In genomic region chr6:116531675-116532570, GRCh38 we compare ENCODE assay signal across 9 cellular contexts. TPM values are rescaled to one million over a fixed set of nuclear protein-coding genes. Genes with fewer than 3 reads are reported as not detected.
DNase-seq lines count a peak whose midpoint lies in the region; ATAC-seq and TF ChIP-seq lines count a peak whose summit lies in the region.
"Had no signal": no experiment of that assay in that cellular context is flagged by ENCODE, and none has a peak within 500 bp of the region (broad histone marks: within the 10 kb centered on the region; RNA-seq: fewer than 3 reads in every experiment).

No MANE protein-coding gene starts in this region.

- peak; percentile 65 for ATAC-seq in GM21576 (IDR thresholded peaks at IDR 0.05; ENCODE audit: unreplicated experiment)
- ATAC-seq in heart left ventricle, result peak in 3 of 4 donors; percentile 89 to 90 (median 90)
- ATAC-seq in sciatic nerve, result peak; percentile 88
- ATAC-seq in GM19324 (IDR thresholded peaks at IDR 0.05; ENCODE audit: low FRiP score, unreplicated experiment), result no peak

- H3K9me3 ChIP-seq in Karpas-422 (ENCODE audit: low read length) (no peaks in the 10 kb centered on the region), heart left ventricle (no peaks in the 10 kb centered on the region)

- no peak overlapping the region for H3K27ac ChIP-seq in Karpas-422 (ENCODE audit: low read length)
- no peak overlapping the region for H3K27ac ChIP-seq in heart left ventricle
- H3K27ac ChIP-seq: epithelial cell of prostate had no signal

- WGBS in heart left ventricle, 4 donors, result 80 to 84% (median 83%) methylated on average over 12 of the region's 12 CpGs

- H3K4me1 ChIP-seq in Karpas-422 (ENCODE audit: low read length), result no peaks in the 10 kb centered on the region
- peaks cover 0 to 16% (median 5%) of the 10 kb centered on the region in 12 donors for H3K4me1 ChIP-seq in heart left ventricle

- H3K4me3 ChIP-seq in Karpas-422 (ENCODE audit: low read length) (no peak overlapping the region), heart left ventricle (no peak overlapping the region)

- H2AFZ ChIP-seq in Karpas-422 (ENCODE audit: low read length), result no peak overlapping the region

- no peaks in the 10 kb centered on the region for H3K36me3 ChIP-seq in Karpas-422 (ENCODE audit: insufficient read depth, low read length)
- H3K36me3 ChIP-seq in heart left ventricle, result no peaks in the 10 kb centered on the region

- peak; percentile 70 to 88 (median 81) for TF ChIP-seq CTCF in heart left ventricle (IDR thresholded peaks at IDR 0.05)

- peak; percentile 46 for DNase-seq in ELF-1 (ENCODE audit: low read depth, low spot score)
- DNase-seq in Karpas-422, result peak; percentile 82
- DNase-seq in SK-N-DZ (ENCODE audit: low spot score), result peak; percentile 76
- DNase-seq in activated naive CD4-positive, alpha-beta T cell treated with anti-CD3 and anti-CD28 coated beads, Interleukin-2, amount 50 U/mL, for 16 hours, result peak; percentile 61
- DNase-seq in heart left ventricle, result peak in 4 of 5 donors; percentile 33 to 56 (median 54)
- DNase-seq in sciatic nerve (ENCODE audit: low spot score), result peak; percentile 78

- H3K4me2 ChIP-seq in Karpas-422 (ENCODE audit: low read depth, low read length, poor library complexity, severe bottlenecking), result no peak overlapping the region

- H3K27me3 ChIP-seq in Karpas-422 (ENCODE audit: low read length) (no peaks in the 10 kb centered on the region), heart left ventricle (no peaks in the 10 kb centered on the region)

- no peaks in the 10 kb centered on the region for H4K20me1 ChIP-seq in Karpas-422 (ENCODE audit: insufficient read depth, low read depth, low read length)

- intact Hi-C loops in heart left ventricle (cut with DNase I) (loop anchor here in 9 of 10 donors (2.0 to 10.0 kb wide), 7 partner anchors 85 to 315 kb away; no protein-coding TSS in a partner anchor), sciatic nerve (cut with DNase I) (no loop called here)

- no peak for TF ChIP-seq POLR2A in heart left ventricle (IDR thresholded peaks at IDR 0.05)

- H3K79me2 ChIP-seq in Karpas-422 (ENCODE audit: low read length), result no peaks in the 10 kb centered on the region

- no peak overlapping the region for H3K9ac ChIP-seq in Karpas-422 (ENCODE audit: low read length)

- H3K9me2 ChIP-seq in Karpas-422 (replicated peaks; ENCODE audit: insufficient read depth, low read length), result no peaks in the 10 kb centered on the region

RNA-seq across cellular contexts. Expression of gene TRAPPC3L, which starts 13.6 kb away (rescaled TPM):
- not detected in 2 replicates for total RNA-seq in Karpas-422 (2014; rRNA removed; shearing (Covaris generic); ENCODE audit: low replicate concordance)
- not detected in 2 replicates for polyA plus RNA-seq in SK-N-DZ (2014; cell fraction: cytosol; rRNA removed)
- 0.09 and 1.2 TPM in 2 replicates for polyA plus RNA-seq in SK-N-DZ (2014; cell fraction: nucleus; rRNA removed)
- total RNA-seq in heart left ventricle (under 1 TPM in 4 of 9 donors, not detected in 5; 0.11 to 0.29 (median 0.19) TPM), sciatic nerve (0.22 TPM)
- polyA plus RNA-seq in heart left ventricle, result not detected

RNA-seq across cellular contexts. Expression of gene CALHM5, which starts 20.5 kb away (rescaled TPM):
- not detected in 2 replicates for total RNA-seq in Karpas-422 (2014; rRNA removed; shearing (Covaris generic); ENCODE audit: low replicate concordance)
- polyA plus RNA-seq in SK-N-DZ (2014; cell fraction: cytosol; rRNA removed), result 2.4 and 2.6 TPM in 2 replicates
- 0.85 and 1.1 TPM in 2 replicates for polyA plus RNA-seq in SK-N-DZ (2014; cell fraction: nucleus; rRNA removed)
- total RNA-seq in heart left ventricle (1 to 10 TPM; 1.4 to 3.0 (median 1.8) TPM), sciatic nerve (5.3 TPM)
- polyA plus RNA-seq in heart left ventricle, result 1 to 10 TPM in 1 of 2 donors, under 1 TPM in 1; 0.76 to 1.3 TPM

RNA-seq across cellular contexts. Expression of gene CALHM4, which starts 21.6 kb away (rescaled TPM):
- not detected in 2 replicates for total RNA-seq in Karpas-422 (2014; rRNA removed; shearing (Covaris generic); ENCODE audit: low replicate concordance)
- 0.14 TPM in 1 of 2 replicates, not detected in the other for polyA plus RNA-seq in SK-N-DZ (2014; cell fraction: cytosol; rRNA removed)
- not detected in 2 replicates for polyA plus RNA-seq in SK-N-DZ (2014; cell fraction: nucleus; rRNA removed)
- total RNA-seq in heart left ventricle, result under 1 TPM in 1 of 9 donors, not detected in 8; 0.67 TPM
- polyA plus RNA-seq in heart left ventricle, result under 1 TPM in 1 of 2 donors, not detected in 1; 0.10 TPM
- total RNA-seq in sciatic nerve, result not detected

RNA-seq across cellular contexts. Expression of gene RWDD1, which starts 39.4 kb away (rescaled TPM):
- 29.4 and 65.3 TPM in 2 replicates for total RNA-seq in Karpas-422 (2014; rRNA removed; shearing (Covaris generic); ENCODE audit: low replicate concordance)
- polyA plus RNA-seq in SK-N-DZ (2014; cell fraction: cytosol; rRNA removed), result 50.2 and 52.6 TPM in 2 replicates
- polyA plus RNA-seq in SK-N-DZ (2014; cell fraction: nucleus; rRNA removed), result 29.6 and 35.8 TPM in 2 replicates
- total RNA-seq in heart left ventricle, result 10 to 100 TPM; 35.9 to 70.5 (median 48.8) TPM
- 100 to 1,000 TPM in 1 of 2 donors, 10 to 100 TPM in 1; 69.1 to 124 TPM for polyA plus RNA-seq in heart left ventricle
- total RNA-seq in sciatic nerve, result 39.6 TPM
